In genomic region chr2:28163627-28164279, GRCh38 we compare ENCODE assay signal across 15 cellular contexts.
DNase-seq lines count a peak whose midpoint lies in the region; ATAC-seq and TF ChIP-seq lines count a peak whose summit lies in the region.
"Had no signal": no experiment of that assay in that cellular context is flagged by ENCODE, and none has a peak within 500 bp of the region (broad histone marks: within the 10 kb centered on the region; RNA-seq: fewer than 3 reads in every experiment).

No MANE protein-coding gene starts in this region.

- no peak for TF ChIP-seq POLR2A in esophagus muscularis mucosa (IDR thresholded peaks at IDR 0.05; ENCODE audit: low read depth)

- no peak overlapping the region for H3K4me3 Mint-ChIP-seq in mesothelial cell of epicardium
- H3K4me3 Mint-ChIP-seq: activated naive CD4-positive, alpha-beta T cell treated with anti-CD3 and anti-CD28 coated beads, Interleukin-2, amount 10 ng/mL, durations not matched to agents 7 days and 5 days; naive thymus-derived CD8-positive, alpha-beta T cell had no signal

- H3K9me3 Mint-ChIP-seq in mesothelial cell of epicardium = no peaks in the 10 kb centered on the region
- H3K9me3 Mint-ChIP-seq: activated naive CD4-positive, alpha-beta T cell treated with anti-CD3 and anti-CD28 coated beads, Interleukin-2, amount 10 ng/mL, durations not matched to agents 7 days and 5 days; naive thymus-derived CD8-positive, alpha-beta T cell had no signal

- 88% methylated on average over 6 of the region's 6 CpGs for WGBS in esophagus muscularis mucosa

- H3K4me1 Mint-ChIP-seq in mesothelial cell of epicardium = peaks cover 35% of the 10 kb centered on the region
- H3K4me1 Mint-ChIP-seq: activated naive CD4-positive, alpha-beta T cell treated with anti-CD3 and anti-CD28 coated beads, Interleukin-2, amount 10 ng/mL, durations not matched to agents 7 days and 5 days had no signal

- no peak for TF ChIP-seq EP300 in esophagus muscularis mucosa (IDR thresholded peaks at IDR 0.05)

- H3K27me3 ChIP-seq in SJCRH30 (no peaks in the 10 kb centered on the region), esophagus muscularis mucosa (no peaks in the 10 kb centered on the region)
- H3K27me3 ChIP-seq: MG63 had no signal

- peak overlapping the region; percentile 67 for H3K27ac Mint-ChIP-seq in mesothelial cell of epicardium
- H3K27ac Mint-ChIP-seq: activated naive CD4-positive, alpha-beta T cell treated with anti-CD3 and anti-CD28 coated beads, Interleukin-2, amount 10 ng/mL, durations not matched to agents 7 days and 5 days had no signal

- intact Hi-C loops in esophagus muscularis mucosa (cut with DNase I) = no loop called here

- H3K4me3 ChIP-seq in SJCRH30 = no peak overlapping the region
- no peak overlapping the region for H3K4me3 ChIP-seq in esophagus muscularis mucosa
- H3K4me3 ChIP-seq in skin epidermis = no peak overlapping the region
- H3K4me3 ChIP-seq: MG63 had no signal

- H3K9me3 ChIP-seq in SJCRH30 (replicated peaks) (no peaks in the 10 kb centered on the region), esophagus muscularis mucosa (no peaks in the 10 kb centered on the region)
- H3K9me3 ChIP-seq: MG63 had no signal

- peaks cover 2% of the 10 kb centered on the region for H3K36me3 Mint-ChIP-seq in mesothelial cell of epicardium

- no peaks in the 10 kb centered on the region for H3K27me3 Mint-ChIP-seq in mesothelial cell of epicardium (ENCODE audit: low read depth)
- H3K27me3 Mint-ChIP-seq: activated naive CD4-positive, alpha-beta T cell treated with anti-CD3 and anti-CD28 coated beads, Interleukin-2, amount 10 ng/mL, durations not matched to agents 7 days and 5 days; naive thymus-derived CD8-positive, alpha-beta T cell had no signal

- TF ChIP-seq CTCF in esophagus muscularis mucosa (IDR thresholded peaks at IDR 0.05) = no peak
- TF ChIP-seq CTCF in mesothelial cell of epicardium (IDR thresholded peaks at IDR 0.05; ENCODE audit: unreplicated experiment) = no peak

- H3K36me3 ChIP-seq in SJCRH30 (no peaks in the 10 kb centered on the region), esophagus muscularis mucosa (no peaks in the 10 kb centered on the region)

- no peak for ATAC-seq in HG03159 (IDR thresholded peaks at IDR 0.05; ENCODE audit: unreplicated experiment)
- ATAC-seq: naive thymus-derived CD8-positive, alpha-beta T cell had no signal

- peaks cover 34% of the 10 kb centered on the region for H3K4me1 ChIP-seq in SJCRH30
- peaks cover 29 to 37% (median 31%) of the 10 kb centered on the region in 4 donors for H3K4me1 ChIP-seq in esophagus muscularis mucosa

- H3K27ac ChIP-seq in SJCRH30 (peak overlapping the region; percentile 71), esophagus muscularis mucosa (replicated peaks in 1 of 4) (peak overlapping the region; percentile 50 to 64 (median 56)), skin epidermis (peak overlapping the region in 18 of 21 experiments; percentile 28 to 92 (median 59))

- no peak for DNase-seq in SJCRH30
- DNase-seq in esophagus muscularis mucosa (ENCODE audit: extremely low spot score) = no peak
- DNase-seq in mesothelial cell of epicardium (ENCODE audit: low spot score in 2 of 2, unreplicated experiment in 2 of 2) = no peak
- no peak for DNase-seq in UCSD-AML1 (lab: John Stamatoyannopoulos, UW; ENCODE audit: unreplicated experiment)
- no peak for DNase-seq in glomerular visceral epithelial cell (ENCODE audit: extremely low spot score)
- DNase-seq in islet precursor cell = no peak
- DNase-seq: activated CD4-positive, alpha-beta T cell treated with anti-CD3 and anti-CD28 coated beads for 48 hours; activated naive CD4-positive, alpha-beta T cell treated with anti-CD3 and anti-CD28 coated beads, Interleukin-2, amount 10 ng/mL, durations not matched to agents 7 days and 5 days; caudate nucleus; naive thymus-derived CD8-positive, alpha-beta T cell; NCI-H1930; T-helper 9 cell had no signal
